Comparison of ENCODE assay signal across 2 cellular contexts in the genomic region with DNA sequence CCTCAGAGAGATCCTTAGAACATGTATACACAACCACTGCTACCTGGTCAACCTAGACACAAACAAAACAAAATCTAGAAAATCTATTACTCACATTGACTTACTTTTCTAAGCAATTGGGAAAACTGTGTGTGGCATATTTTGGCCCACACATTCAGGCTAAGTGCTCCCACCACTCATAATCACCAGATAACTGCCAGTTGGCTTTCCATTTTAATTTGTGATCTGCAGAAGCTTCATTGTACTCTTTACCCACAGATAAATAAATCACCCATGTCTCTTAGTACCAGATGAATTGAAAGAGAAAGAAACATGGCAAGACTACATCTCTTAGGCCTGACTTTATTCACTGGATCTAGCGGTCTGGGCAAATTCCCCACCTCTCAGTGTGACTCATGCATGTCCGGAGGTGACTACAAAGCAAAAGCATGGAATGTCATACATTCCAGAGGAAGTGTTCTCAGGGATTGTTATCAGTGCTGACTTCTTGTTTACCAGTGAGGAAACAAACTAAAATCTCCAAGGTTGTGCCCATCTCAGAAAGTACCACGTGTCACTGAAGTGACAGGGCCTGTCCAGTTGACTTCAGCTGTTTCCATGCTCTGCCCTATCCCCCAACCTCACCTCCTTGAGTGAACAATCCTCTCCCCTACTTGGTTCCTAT.
A peak's percentile ranks its signal among the peaks of the same experiment; 100 is the strongest.
TF ChIP-seq lines count a peak whose summit lies in the region.

No MANE protein-coding gene starts in this region.

TF ChIP-seq in IMR-90, 13 proteins besides CTCF, POLR2A, EP300 and RAD21:
- TF ChIP-seq CEBPB (IDR thresholded peaks at IDR 0.05; ENCODE audit: low read depth, low read length) (peak; percentile 39; the same call in 1 of the 2 replicates), BHLHE40 (IDR thresholded peaks at IDR 0.05; ENCODE audit: low read depth, low read length) (peak; percentile 70), NFE2L2 (IDR thresholded peaks at IDR 0.05; ENCODE audit: low read depth, low read length) (peak; percentile 55; the same call in 1 of the 2 replicates), CHD1 (IDR thresholded peaks at IDR 0.05; ENCODE audit: low read depth, low read length) (no peak), RFX5 (IDR thresholded peaks at IDR 0.05; ENCODE audit: low read depth, low read length) (no peak), MAZ (IDR thresholded peaks at IDR 0.05; ENCODE audit: borderline replicate concordance, low read depth, low read length) (no peak), FOS (IDR thresholded peaks at IDR 0.05; ENCODE audit: low read depth, low read length) (peak; percentile 98), SMC3 (IDR thresholded peaks at IDR 0.05; ENCODE audit: low read depth, low read length) (peak; percentile 11; the same call in 1 of the 2 replicates), MAFK (IDR thresholded peaks at IDR 0.05; ENCODE audit: low read depth, low read length) (peak; percentile 52; the same call in 1 of the 2 replicates), RCOR1 (IDR thresholded peaks at IDR 0.05; ENCODE audit: insufficient replicate concordance, low read length) (peak; percentile 58), MXI1 (IDR thresholded peaks at IDR 0.05; ENCODE audit: borderline replicate concordance, low read depth, low read length) (peak; percentile 90)
- TF ChIP-seq, protein P1, sequence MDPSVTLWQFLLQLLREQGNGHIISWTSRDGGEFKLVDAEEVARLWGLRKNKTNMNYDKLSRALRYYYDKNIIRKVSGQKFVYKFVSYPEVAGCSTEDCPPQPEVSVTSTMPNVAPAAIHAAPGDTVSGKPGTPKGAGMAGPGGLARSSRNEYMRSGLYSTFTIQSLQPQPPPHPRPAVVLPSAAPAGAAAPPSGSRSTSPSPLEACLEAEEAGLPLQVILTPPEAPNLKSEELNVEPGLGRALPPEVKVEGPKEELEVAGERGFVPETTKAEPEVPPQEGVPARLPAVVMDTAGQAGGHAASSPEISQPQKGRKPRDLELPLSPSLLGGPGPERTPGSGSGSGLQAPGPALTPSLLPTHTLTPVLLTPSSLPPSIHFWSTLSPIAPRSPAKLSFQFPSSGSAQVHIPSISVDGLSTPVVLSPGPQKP (IDR thresholded peaks at IDR 0.05; ENCODE audit: borderline replicate concordance, low read depth, low read length): no peak
- TF ChIP-seq, protein P2, sequence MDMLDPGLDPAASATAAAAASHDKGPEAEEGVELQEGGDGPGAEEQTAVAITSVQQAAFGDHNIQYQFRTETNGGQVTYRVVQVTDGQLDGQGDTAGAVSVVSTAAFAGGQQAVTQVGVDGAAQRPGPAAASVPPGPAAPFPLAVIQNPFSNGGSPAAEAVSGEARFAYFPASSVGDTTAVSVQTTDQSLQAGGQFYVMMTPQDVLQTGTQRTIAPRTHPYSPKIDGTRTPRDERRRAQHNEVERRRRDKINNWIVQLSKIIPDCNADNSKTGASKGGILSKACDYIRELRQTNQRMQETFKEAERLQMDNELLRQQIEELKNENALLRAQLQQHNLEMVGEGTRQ (IDR thresholded peaks at IDR 0.05; ENCODE audit: low read depth, low read length): peak; percentile 88

TF ChIP-seq in endothelial cell of umbilical vein, 7 proteins besides CTCF, POLR2A, EP300 and RAD21:
- TF ChIP-seq, protein P3, sequence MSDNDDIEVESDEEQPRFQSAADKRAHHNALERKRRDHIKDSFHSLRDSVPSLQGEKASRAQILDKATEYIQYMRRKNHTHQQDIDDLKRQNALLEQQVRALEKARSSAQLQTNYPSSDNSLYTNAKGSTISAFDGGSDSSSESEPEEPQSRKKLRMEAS (IDR thresholded peaks at IDR 0.05; ENCODE audit: insufficient read depth, insufficient read length): peak; percentile 97
- TF ChIP-seq GATA2 (IDR thresholded peaks at IDR 0.05; ENCODE audit: insufficient read depth, insufficient read length, low read depth, low read length): peak; percentile 100
- peak; percentile 100 for TF ChIP-seq JUN (IDR thresholded peaks at IDR 0.05; ENCODE audit: borderline replicate concordance, insufficient read depth, insufficient read length, low read depth)
- peak; percentile 99 for TF ChIP-seq POLR2AphosphoS5 (IDR thresholded peaks at IDR 0.05; ENCODE audit: insufficient read depth, low read depth, low read length)
- peak; percentile 99 for TF ChIP-seq FOS (IDR thresholded peaks at IDR 0.05; ENCODE audit: borderline replicate concordance, insufficient read depth, low read length)
- TF ChIP-seq EZH2 (IDR thresholded peaks at IDR 0.05; ENCODE audit: borderline replicate concordance, low read depth, low read length, severe bottlenecking): no peak
- peak; percentile 78 for TF ChIP-seq MYC (IDR thresholded peaks at IDR 0.05; ENCODE audit: low read depth, low read length)
